8 cellular contexts compared by ENCODE assay signal in the genomic region with DNA sequence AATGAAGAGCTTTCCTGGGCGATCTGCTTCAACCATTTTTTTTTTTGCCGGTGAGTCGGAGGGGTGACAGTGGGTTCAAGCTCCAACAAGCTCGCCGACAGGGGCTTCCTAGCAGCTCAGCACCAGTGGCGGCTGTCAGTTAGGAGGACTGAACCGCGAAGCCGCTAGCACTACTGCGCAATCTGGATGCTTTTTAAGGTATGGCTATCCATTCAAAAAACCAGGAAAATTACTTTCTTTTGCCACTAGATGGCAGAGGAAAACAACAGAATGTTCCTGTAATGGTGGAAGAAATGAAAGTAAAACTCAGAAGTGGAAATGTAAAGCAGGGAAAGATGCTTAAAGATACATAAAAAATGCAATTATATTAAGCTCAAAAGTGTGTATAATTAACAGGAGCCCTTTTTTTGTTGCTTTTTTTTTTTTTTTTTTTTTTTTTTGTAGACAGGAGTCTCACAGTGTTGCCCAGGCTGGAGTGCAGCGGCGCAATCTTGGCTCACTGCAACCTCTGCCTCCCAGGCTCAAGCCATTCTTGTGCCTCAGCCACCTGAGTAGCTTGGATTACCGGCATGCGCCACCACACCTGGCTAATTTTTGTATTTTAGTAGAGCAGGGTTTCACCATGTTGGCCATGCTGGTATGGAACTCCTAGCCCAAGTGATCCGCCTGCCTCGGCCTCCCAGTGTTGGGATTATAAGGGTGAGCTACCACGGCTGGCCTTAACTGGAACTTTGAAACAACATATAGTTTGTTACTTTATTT. TPM values are rescaled to one million over a fixed set of nuclear protein-coding genes. Genes with fewer than 3 reads are reported as not detected.
DNase-seq lines count a peak whose midpoint lies in the region; ATAC-seq and TF ChIP-seq lines count a peak whose summit lies in the region.

No MANE protein-coding gene starts in this region.

- H3K4me1 ChIP-seq in A673 (ENCODE audit: insufficient read depth, low read length, poor library complexity, severe bottlenecking) (peaks cover 22% of the 10 kb centered on the region), vagina (peaks cover 45% of the 10 kb centered on the region)

- peak; percentile 69 for TF ChIP-seq CTCF in A673 (conservative IDR thresholded peaks at IDR 0.05; ENCODE audit: low read depth, low read length)
- TF ChIP-seq CTCF in vagina (IDR thresholded peaks at IDR 0.05), result peak in 2 of 3 experiments; percentile 27 to 50

- intact Hi-C loops in A673 (cut with micrococcal nuclease; ENCODE audit: unreplicated experiment), result loop anchor here (5.0 kb wide), 2 partner anchors 373 to 473 kb away; no protein-coding TSS in a partner anchor
- intact Hi-C loops in vagina (cut with DNase I), result no loop called here

- no TSS peak for BruUV-seq in A673 (replicated peaks; lab: Mats Ljungman, UMichigan)

- peak overlapping the region; percentile 81 to 92 for H3K27ac Mint-ChIP-seq in T-cell

- H3K27ac ChIP-seq in A673 (ENCODE audit: low read depth, low read length, poor library complexity, severe bottlenecking) (peak overlapping the region; percentile 77), vagina (peak overlapping the region; percentile 68)

- peak overlapping the region; percentile 18 to 39 (median 38) for H3K4me3 Mint-ChIP-seq in T-cell

- H3K36me3 ChIP-seq in A673 (ENCODE audit: insufficient read depth, low read length, poor library complexity, severe bottlenecking) (peaks cover 31% of the 10 kb centered on the region), vagina (peaks cover 0 to 20% of the 10 kb centered on the region in 2 donors)

- TF ChIP-seq POLR2A in vagina (IDR thresholded peaks at IDR 0.05) (no peak), GM18505 (IDR thresholded peaks at IDR 0.05; ENCODE audit: borderline replicate concordance, extremely low read depth, insufficient read depth, insufficient read length) (no peak)

- POLR2A ChIA-PET in A673 (lab: Charles Lee; ENCODE audit: low non-redundant PET) (no interaction called here), T-cell (lab: Charles Lee) (interaction anchor here (0.6 to 1.7 kb wide), 13 partner anchors 13 to 1649 kb away, joined by 3 to 33 read pairs (median 4); a partner anchor contains a TSS)

- H3K27me3 ChIP-seq in A673 (replicated peaks; ENCODE audit: insufficient read depth, low read depth, low read length, poor library complexity) (no peaks in the 10 kb centered on the region), vagina (no peaks in the 10 kb centered on the region)

- no peaks in the 10 kb centered on the region for H3K27me3 Mint-ChIP-seq in T-cell

- peak; percentile 87 for DNase-seq in A673 (ENCODE audit: low spot score)
- peak; percentile 31 for DNase-seq in GDM1 (lab: John Stamatoyannopoulos, UW)
- DNase-seq in LoVo (ENCODE audit: low spot score), result peak; percentile 61
- peak in 13 of 34 experiments; percentile 10 to 35 (median 22) for DNase-seq in T-cell
- DNase-seq in dermis blood vessel endothelial cell, result peak; percentile 74
- peak; percentile 85 for DNase-seq in medulla oblongata (ENCODE audit: extremely low spot score)
- no peak for DNase-seq in vagina (ENCODE audit: extremely low spot score in 2 of 2)

- no peaks in the 10 kb centered on the region for H3K9me3 ChIP-seq in A673 (ENCODE audit: low read depth, low read length, poor library complexity, severe bottlenecking)
- no peaks in the 10 kb centered on the region for H3K9me3 ChIP-seq in vagina

- peaks cover 70 to 80% (median 77%) of the 10 kb centered on the region in 3 donors for H3K4me1 Mint-ChIP-seq in T-cell

- H3K4me3 ChIP-seq in A673 (ENCODE audit: low read depth, low read length, poor library complexity, severe bottlenecking), result peak overlapping the region; percentile 28
- H3K4me3 ChIP-seq in vagina, result no peak overlapping the region

- H3K36me3 Mint-ChIP-seq in T-cell, result peaks cover 37% of the 10 kb centered on the region

- no peaks in the 10 kb centered on the region for H3K9me3 Mint-ChIP-seq in T-cell

- ATAC-seq in T-cell (replicated peaks in 1 of 4) (peak; percentile 64 to 82 (median 70)), GM18505 (IDR thresholded peaks at IDR 0.05; ENCODE audit: unreplicated experiment) (no peak)

- CTCF ChIA-PET in A673 (lab: Charles Lee) (interaction anchor here (0.6 to 0.9 kb wide), 4 partner anchors 20 to 1021 kb away, joined by 3 to 10 read pairs (median 5); no protein-coding TSS in a partner anchor), T-cell (lab: Charles Lee) (interaction anchor here (0.6 to 3.4 kb wide), 64 partner anchors 8 to 778 kb away, joined by 3 to 32 read pairs (median 5); a partner anchor contains a TSS)

RNA-seq across cellular contexts. Expression of a gene that starts 8.5 kb away (rescaled TPM):
- total RNA-seq in A673 (2021) (31.1 and 35.4 TPM in 2 replicates), T-cell (10 to 100 TPM; 21.9 to 25.4 (median 23.2) TPM), dermis blood vessel endothelial cell (15.5 and 45.0 TPM in 2 replicates), vagina (17.7 TPM)

RNA-seq across cellular contexts. Expression of a gene that starts 8.5 kb away (rescaled TPM):
- 21.1 and 23.9 TPM in 2 replicates for total RNA-seq in A673 (2021)
- total RNA-seq in T-cell, result 10 to 100 TPM; 17.7 to 23.0 (median 21.0) TPM
- total RNA-seq in dermis blood vessel endothelial cell, result 10.0 and 14.3 TPM in 2 replicates
- 11.5 TPM for total RNA-seq in vagina

RNA-seq across cellular contexts. Expression of a gene that starts 38.7 kb away (rescaled TPM):
- total RNA-seq in A673 (2021) (2.6 and 6.3 TPM in 2 replicates), T-cell (10 to 100 TPM; 26.7 to 52.0 (median 39.2) TPM), dermis blood vessel endothelial cell (33.4 and 33.6 TPM in 2 replicates), vagina (6.9 TPM)

Comparison
In these comparisons a context has a peak if more than half of its experiments do, and no peak if none do; other contexts are left out.
1. DNase-seq: peak in A673 (single experiment), GDM1 (single experiment), LoVo (single experiment), dermis blood vessel endothelial cell (single experiment) and medulla oblongata (single experiment); none in vagina (0 of 2).